ENCODE assay signal across 7 cellular contexts in the genomic region with DNA sequence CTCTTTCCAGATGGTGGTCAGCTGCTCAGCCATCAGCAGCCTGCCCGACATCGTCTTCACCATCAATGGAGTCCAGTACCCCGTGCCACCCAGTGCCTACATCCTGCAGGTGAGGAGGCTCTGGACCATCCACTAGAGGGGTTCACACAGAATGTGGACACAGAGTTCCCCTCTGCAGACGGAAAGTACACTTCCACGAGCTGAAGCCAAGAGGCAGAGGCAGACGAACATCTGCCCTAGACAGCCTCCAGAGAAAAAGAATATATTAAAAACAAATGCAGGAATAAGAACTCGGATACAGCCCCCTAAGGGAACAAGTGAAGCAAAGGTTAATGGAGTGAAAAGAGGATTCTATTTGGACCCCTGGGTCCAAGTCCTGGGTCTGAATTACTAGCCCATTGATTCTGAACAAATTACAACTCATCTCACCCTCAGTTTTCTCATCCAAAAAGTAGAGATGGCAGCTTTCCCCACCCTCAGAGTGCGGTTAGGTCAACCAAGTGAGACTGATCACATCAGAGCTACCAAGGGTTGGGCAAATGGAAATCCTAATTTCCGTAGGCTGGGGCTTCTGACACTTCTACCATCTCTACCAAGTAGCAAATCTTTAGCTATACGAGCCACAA. TPM values are rescaled to one million over a fixed set of nuclear protein-coding genes. Genes with fewer than 3 reads are reported as not detected.
"Had no signal": no experiment of that assay in that cellular context is flagged by ENCODE, and none has a peak within 500 bp of the region (broad histone marks: within the 10 kb centered on the region; RNA-seq: fewer than 3 reads in every experiment).

No MANE protein-coding gene starts in this region.

RNA-seq across cellular contexts. Expression of a gene that starts 8.1 kb away (rescaled TPM):
- total RNA-seq: GM23248, GM23338, H1, H4, H7, H9 had no signal

RNA-seq across cellular contexts. Expression of a gene that starts 10.7 kb away (rescaled TPM):
- total RNA-seq: GM23248, GM23338, H1, H4, H9, HFFc6 had no signal

RNA-seq across cellular contexts. Expression of a gene that starts 29.5 kb away (rescaled TPM):
- total RNA-seq: GM23248, H4, HFFc6 had no signal
